Comparison of ENCODE assay signal across 15 cellular contexts in the genomic region with DNA sequence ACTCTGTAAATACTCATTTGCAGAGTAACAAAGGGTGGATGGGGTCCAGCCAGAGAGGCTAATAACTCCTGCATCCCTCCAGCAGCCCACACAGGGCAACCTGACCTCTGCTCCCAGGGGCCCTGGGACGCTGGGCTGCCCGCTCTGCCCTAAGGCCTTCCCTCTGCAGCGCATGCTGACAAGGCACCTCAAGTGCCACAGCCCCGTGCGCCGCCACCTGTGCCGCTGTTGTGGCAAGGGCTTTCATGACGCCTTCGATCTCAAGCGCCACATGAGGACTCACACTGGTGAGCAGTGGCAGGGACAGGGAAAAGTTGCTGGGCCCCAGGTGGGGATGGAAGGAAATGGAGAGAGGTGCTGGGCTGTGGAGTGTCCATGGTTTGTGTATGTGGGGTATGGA. TPM values are rescaled to one million over a fixed set of nuclear protein-coding genes. Genes with fewer than 3 reads are reported as not detected.
DNase-seq lines count a peak whose midpoint lies in the region; ATAC-seq and TF ChIP-seq lines count a peak whose summit lies in the region.
"Had no signal": no experiment of that assay in that cellular context is flagged by ENCODE, and none has a peak within 500 bp of the region (broad histone marks: within the 10 kb centered on the region; RNA-seq: fewer than 3 reads in every experiment).

No MANE protein-coding gene starts in this region.

- H3K27me3 Mint-ChIP-seq in activated T-cell treated with anti-CD3 and anti-CD28 coated beads, Interleukin-2, amount 50 U/mL, for 24 hours: no peaks in the 10 kb centered on the region
- H3K27me3 Mint-ChIP-seq in T-helper 17 cell (no peaks in the 10 kb centered on the region), progenitor cell of endocrine pancreas (no peaks in the 10 kb centered on the region)
- no peaks in the 10 kb centered on the region for H3K27me3 Mint-ChIP-seq in effector memory CD8-positive, alpha-beta T cell

- H3K4me1 Mint-ChIP-seq in activated T-cell treated with anti-CD3 and anti-CD28 coated beads, Interleukin-2, amount 50 U/mL, for 24 hours (ENCODE audit: low read depth): peaks cover 34% of the 10 kb centered on the region
- H3K4me1 Mint-ChIP-seq in T-helper 17 cell (peaks cover 28% of the 10 kb centered on the region), progenitor cell of endocrine pancreas (ENCODE audit: low read depth) (peaks cover 18% of the 10 kb centered on the region)
- H3K4me1 Mint-ChIP-seq in effector memory CD8-positive, alpha-beta T cell (ENCODE audit: low read depth in 2 of 2): peaks cover 29 to 34% of the 10 kb centered on the region in 2 donors

- peaks cover 0 to 52% (median 3%) of the 10 kb centered on the region in 3 donors for H3K36me3 ChIP-seq in esophagus squamous epithelium
- H3K36me3 ChIP-seq: pancreas had no signal

- 100% methylated on average over 1 of the region's 10 CpGs; no CpG with 5 or more reads in 1 of the 2 donors for WGBS in esophagus squamous epithelium, 2 donors

- no peak overlapping the region for H3K27ac ChIP-seq in esophagus squamous epithelium
- H3K27ac ChIP-seq: pancreas, SJSA1 had no signal

- H3K27ac Mint-ChIP-seq in activated T-cell treated with anti-CD3 and anti-CD28 coated beads, Interleukin-2, amount 50 U/mL, for 24 hours: peak overlapping the region; percentile 69
- no peak overlapping the region for H3K27ac Mint-ChIP-seq in T-helper 17 cell
- peak overlapping the region; percentile 76 to 99 for H3K27ac Mint-ChIP-seq in effector memory CD8-positive, alpha-beta T cell
- no peak overlapping the region for H3K27ac Mint-ChIP-seq in progenitor cell of endocrine pancreas

- intact Hi-C loops in esophagus squamous epithelium (cut with DNase I): loop anchor here (10.0 kb wide), 1 partner anchor 58 kb away; a partner anchor contains a TSS

- H3K9me3 Mint-ChIP-seq in activated T-cell treated with anti-CD3 and anti-CD28 coated beads, Interleukin-2, amount 50 U/mL, for 24 hours: no peaks in the 10 kb centered on the region
- H3K9me3 Mint-ChIP-seq in effector memory CD8-positive, alpha-beta T cell: no peaks in the 10 kb centered on the region
- no peaks in the 10 kb centered on the region for H3K9me3 Mint-ChIP-seq in progenitor cell of endocrine pancreas (ENCODE audit: low read depth)

- H3K27me3 ChIP-seq in esophagus squamous epithelium: no peaks in the 10 kb centered on the region
- H3K27me3 ChIP-seq: pancreas, SJSA1 had no signal

- peak overlapping the region; percentile 98 for H3K4me3 Mint-ChIP-seq in activated T-cell treated with anti-CD3 and anti-CD28 coated beads, Interleukin-2, amount 50 U/mL, for 24 hours
- H3K4me3 Mint-ChIP-seq in T-helper 17 cell (peak overlapping the region; percentile 95), progenitor cell of endocrine pancreas (ENCODE audit: low read depth) (peak overlapping the region; percentile 59)
- H3K4me3 Mint-ChIP-seq in effector memory CD8-positive, alpha-beta T cell: peak overlapping the region; percentile 89 to 94

- no peak for TF ChIP-seq POLR2A in esophagus squamous epithelium (IDR thresholded peaks at IDR 0.05)

- no peak for ATAC-seq in T-helper 17 cell
- ATAC-seq in effector memory CD8-positive, alpha-beta T cell (replicated peaks): no peak
- ATAC-seq: pancreas had no signal

- H3K4me1 ChIP-seq in esophagus squamous epithelium: peaks cover 22 to 37% (median 24%) of the 10 kb centered on the region in 3 donors

- no peak overlapping the region for H3K4me3 ChIP-seq in esophagus squamous epithelium
- H3K4me3 ChIP-seq: pancreas, SJSA1 had no signal

- no peak for DNase-seq in activated T-cell treated with anti-CD3 and anti-CD28 coated beads, Interleukin-2, amount 50 U/mL, for 24 hours
- DNase-seq in activated T-cell treated with anti-CD3 and anti-CD28 coated beads, Interleukin-2, amount 50 U/mL, for 1 hour: no peak
- DNase-seq in T-helper 17 cell (no peak), progenitor cell of endocrine pancreas (ENCODE audit: low spot score, unreplicated experiment) (no peak), esophagus squamous epithelium (lab: John Stamatoyannopoulos, UW) (no peak), G401 (ENCODE audit: low spot score) (no peak)
- DNase-seq in effector memory CD8-positive, alpha-beta T cell: no peak
- no peak for DNase-seq in central memory CD4-positive, alpha-beta T cell
- DNase-seq: GDM1; kidney; NCI-H2081 treated with DMSO at 0.1 percent for 48 hours; pancreas; stimulated activated naive CD4-positive, alpha-beta T cell treated with Interleukin-2 at 50 U/mL for 16 hours had no signal

- H3K9me3 ChIP-seq in T-helper 17 cell (ENCODE audit: control insufficient read depth, low read length, poor library complexity, severe bottlenecking) (no peaks in the 10 kb centered on the region), esophagus squamous epithelium (no peaks in the 10 kb centered on the region)
- H3K9me3 ChIP-seq: pancreas, SJSA1 had no signal

- H3K36me3 Mint-ChIP-seq in activated T-cell treated with anti-CD3 and anti-CD28 coated beads, Interleukin-2, amount 50 U/mL, for 24 hours (ENCODE audit: low read depth): peaks cover 74% of the 10 kb centered on the region
- H3K36me3 Mint-ChIP-seq in T-helper 17 cell (ENCODE audit: low read depth): peaks cover 4% of the 10 kb centered on the region
- peaks cover 45% of the 10 kb centered on the region for H3K36me3 Mint-ChIP-seq in effector memory CD8-positive, alpha-beta T cell (ENCODE audit: insufficient read depth)
- H3K36me3 Mint-ChIP-seq in progenitor cell of endocrine pancreas (ENCODE audit: insufficient read depth): peaks cover 9% of the 10 kb centered on the region

- TF ChIP-seq CTCF in progenitor cell of endocrine pancreas (IDR thresholded peaks at IDR 0.05; ENCODE audit: unreplicated experiment) (no peak), esophagus squamous epithelium (IDR thresholded peaks at IDR 0.05) (no peak)

- in situ Hi-C loops in G401 (cut with HindIII; ENCODE audit: low sequenced_read_pairs): no loop called here

RNA-seq across cellular contexts. Expression of a gene that starts 1.7 kb away (rescaled TPM):
- total RNA-seq in T-helper 17 cell (not detected), progenitor cell of endocrine pancreas (0.47 TPM in 1 of 2 replicates, not detected in the other), esophagus squamous epithelium (not detected)
- not detected in 2 replicates for total RNA-seq in G401 (2014; rRNA removed; shearing (Covaris generic))
- total RNA-seq: kidney, pancreas, SJSA1, skeletal muscle tissue had no signal

RNA-seq across cellular contexts. Expression of a gene that starts 2.0 kb away (rescaled TPM):
- total RNA-seq in T-helper 17 cell (10 to 100 TPM; 26.4 to 28.2 TPM), progenitor cell of endocrine pancreas (84.8 and 85.8 TPM in 2 replicates), esophagus squamous epithelium (10 to 100 TPM; 41.7 to 58.0 (median 47.6) TPM)
- 120 and 122 TPM in 2 replicates for total RNA-seq in G401 (2014; rRNA removed; shearing (Covaris generic))

RNA-seq across cellular contexts. Expression of a gene that starts 2.6 kb away (rescaled TPM):
- total RNA-seq in T-helper 17 cell (100 to 1,000 TPM; 127 to 131 TPM), progenitor cell of endocrine pancreas (138 and 148 TPM in 2 replicates), esophagus squamous epithelium (100 to 1,000 TPM in 3 of 4 donors, 10 to 100 TPM in 1; 97.9 to 157 (median 117) TPM)
- 314 and 477 TPM in 2 replicates for total RNA-seq in G401 (2014; rRNA removed; shearing (Covaris generic))

RNA-seq across cellular contexts. Expression of a gene that starts 27.2 kb away (rescaled TPM):
- total RNA-seq in T-helper 17 cell (100 to 1,000 TPM; 323 to 327 TPM), progenitor cell of endocrine pancreas (427 and 435 TPM in 2 replicates), esophagus squamous epithelium (100 to 1,000 TPM; 211 to 284 (median 266) TPM)
- 266 and 370 TPM in 2 replicates for total RNA-seq in G401 (2014; rRNA removed; shearing (Covaris generic))

RNA-seq across cellular contexts. Expression of a gene that starts 39.6 kb away (rescaled TPM):
- not detected for total RNA-seq in T-helper 17 cell
- not detected in 2 replicates for total RNA-seq in progenitor cell of endocrine pancreas
- total RNA-seq in esophagus squamous epithelium: 10 to 100 TPM in 1 of 4 donors, 1 to 10 TPM in 3; 2.0 to 15.8 (median 3.1) TPM
- not detected in 2 replicates for total RNA-seq in G401 (2014; rRNA removed; shearing (Covaris generic))
- total RNA-seq: SJSA1 had no signal

Comparison
In these comparisons a context has a peak if more than half of its experiments do, and no peak if none do; other contexts are left out.
1. H3K27ac Mint-ChIP-seq: peak in activated T-cell treated with anti-CD3 and anti-CD28 coated beads, Interleukin-2, amount 50 U/mL, for 24 hours (single experiment) and effector memory CD8-positive, alpha-beta T cell (2 of 2); none in T-helper 17 cell (single experiment) and progenitor cell of endocrine pancreas (single experiment).
2. Peak in every context shown above with its lines, with median percentiles within 50 percentile points of each other: H3K4me3 Mint-ChIP-seq.